Comparison of ENCODE assay signal across 12 cellular contexts in genomic region chr20:62622178-62622876, GRCh38. TPM values are rescaled to one million over a fixed set of nuclear protein-coding genes. Genes with fewer than 3 reads are reported as not detected.
DNase-seq lines count a peak whose midpoint lies in the region; ATAC-seq and TF ChIP-seq lines count a peak whose summit lies in the region.
"Had no signal": no experiment of that assay in that cellular context is flagged by ENCODE, and none has a peak within 500 bp of the region (broad histone marks: within the 10 kb centered on the region; RNA-seq: fewer than 3 reads in every experiment).

No MANE protein-coding gene starts in this region.

- no peaks in the 10 kb centered on the region for H3K9me3 Mint-ChIP-seq in activated CD4-positive, alpha-beta T cell treated with anti-CD3 and anti-CD28 coated beads for 36 hours (ENCODE audit: low read depth)
- no peaks in the 10 kb centered on the region for H3K9me3 Mint-ChIP-seq in memory B cell

- no peak for DNase-seq in activated CD4-positive, alpha-beta T cell treated with anti-CD3 and anti-CD28 coated beads for 36 hours
- no peak for DNase-seq in activated CD4-positive, alpha-beta T cell treated with anti-CD3 and anti-CD28 coated beads, Interleukin-2, amount 50 U/mL, for 1 hour
- no peak for DNase-seq in ascending aorta (ENCODE audit: low spot score in 2 of 2)
- DNase-seq in memory B cell (ENCODE audit: low spot score in 2 of 2), result no peak
- DNase-seq in mucosa of gallbladder (ENCODE audit: low spot score), result no peak
- DNase-seq in central memory CD4-positive, alpha-beta T cell, result no peak
- DNase-seq: activated CD4-positive, alpha-beta T cell treated with anti-CD3 and anti-CD28 coated beads, Interleukin-2, amount 50 U/mL, for 4 hours; brain microvascular endothelial cell; NCI-H1417; stimulated activated naive CD4-positive, alpha-beta T cell had no signal

- H3K27me3 Mint-ChIP-seq in activated CD4-positive, alpha-beta T cell treated with anti-CD3 and anti-CD28 coated beads for 36 hours, result no peaks in the 10 kb centered on the region
- no peaks in the 10 kb centered on the region for H3K27me3 Mint-ChIP-seq in memory B cell

- H3K4me3 Mint-ChIP-seq in activated CD4-positive, alpha-beta T cell treated with anti-CD3 and anti-CD28 coated beads for 36 hours, result peak overlapping the region; percentile 69
- peak overlapping the region; percentile 39 for H3K4me3 Mint-ChIP-seq in memory B cell

- H3K4me1 ChIP-seq in ascending aorta, result peaks cover 7 to 16% of the 10 kb centered on the region in 2 donors

- H3K36me3 ChIP-seq in ascending aorta, result no peaks in the 10 kb centered on the region
- H3K36me3 ChIP-seq: brain microvascular endothelial cell had no signal

- H3K9me3 ChIP-seq in ascending aorta, result no peaks in the 10 kb centered on the region

- no peak for TF ChIP-seq CTCF in ascending aorta (IDR thresholded peaks at IDR 0.05)

- POLR2A ChIA-PET in activated CD4-positive, alpha-beta T cell treated with anti-CD3 and anti-CD28 coated beads for 36 hours (lab: Charles Lee), result no interaction called here

- no peaks in the 10 kb centered on the region for H3K27me3 ChIP-seq in ascending aorta
- H3K27me3 ChIP-seq: brain microvascular endothelial cell had no signal

- CTCF ChIA-PET in activated CD4-positive, alpha-beta T cell treated with anti-CD3 and anti-CD28 coated beads for 36 hours (lab: Charles Lee), result interaction anchor here (0.8 to 1.0 kb wide), 3 partner anchors 8 to 123 kb away, joined by 3 read pairs; no protein-coding TSS in a partner anchor

- H3K4me3 ChIP-seq in ascending aorta, result no peak overlapping the region

- no peak for ATAC-seq in activated CD4-positive, alpha-beta T cell treated with anti-CD3 and anti-CD28 coated beads for 36 hours
- no peak for ATAC-seq in memory B cell (ENCODE audit: low read depth)
- no peak for ATAC-seq in GM19452 (IDR thresholded peaks at IDR 0.05; ENCODE audit: unreplicated experiment)

- no peaks in the 10 kb centered on the region for H3K36me3 Mint-ChIP-seq in activated CD4-positive, alpha-beta T cell treated with anti-CD3 and anti-CD28 coated beads for 36 hours (ENCODE audit: low read depth)
- no peaks in the 10 kb centered on the region for H3K36me3 Mint-ChIP-seq in memory B cell

- H3K27ac Mint-ChIP-seq in activated CD4-positive, alpha-beta T cell treated with anti-CD3 and anti-CD28 coated beads for 36 hours, result peak overlapping the region; percentile 96
- no peak overlapping the region for H3K27ac Mint-ChIP-seq in memory B cell

- intact Hi-C loops in activated CD4-positive, alpha-beta T cell treated with anti-CD3 and anti-CD28 coated beads for 36 hours (cut with DNase I, micrococcal nuclease), result loop anchor here in 1 of 2 experiments (5.0 kb wide), 1 partner anchor 235 kb away; the partner anchor contains the start of gene RPS21
- intact Hi-C loops in ascending aorta (cut with DNase I), result no loop called here

- H3K27ac ChIP-seq in ascending aorta (peak overlapping the region; percentile 78 to 92), temporal lobe (ENCODE audit: low read depth, low read length) (peak overlapping the region; percentile 69)
- H3K27ac ChIP-seq: brain microvascular endothelial cell had no signal

- peaks cover 40% of the 10 kb centered on the region for H3K4me1 Mint-ChIP-seq in activated CD4-positive, alpha-beta T cell treated with anti-CD3 and anti-CD28 coated beads for 36 hours
- peaks cover 25% of the 10 kb centered on the region for H3K4me1 Mint-ChIP-seq in memory B cell

RNA-seq across cellular contexts. Expression of gene SLCO4A1, which starts 20.0 kb away (rescaled TPM):
- 10 to 100 TPM; 40.5 to 43.4 TPM for total RNA-seq in activated CD4-positive, alpha-beta T cell treated with anti-CD3 and anti-CD28 coated beads for 36 hours
- total RNA-seq in ascending aorta (160 TPM), temporal lobe (1.7 TPM), mucosa of gallbladder (5.9 TPM)
